15 cellular contexts compared by ENCODE assay signal in the genomic region with DNA sequence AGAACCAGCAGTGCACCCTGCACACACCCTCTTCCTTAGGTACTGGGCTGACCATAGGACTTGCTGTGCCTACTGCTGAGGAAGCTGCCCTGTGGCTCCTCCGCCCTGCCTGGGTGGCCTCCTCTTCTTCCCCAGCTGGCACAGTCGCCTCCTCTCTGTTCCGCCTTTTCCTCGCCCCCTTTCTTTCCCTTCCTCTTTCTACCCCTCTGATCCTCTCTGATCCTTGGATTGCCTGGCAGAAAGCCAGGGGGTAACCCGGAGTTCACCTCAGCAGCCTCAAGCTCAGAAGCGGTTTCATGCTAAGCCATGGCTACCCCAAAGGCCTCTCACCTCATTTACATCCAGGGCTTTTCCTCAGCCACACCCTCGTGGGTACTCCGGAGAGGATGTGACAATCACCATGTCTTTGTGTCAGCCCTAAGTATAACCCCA.
DNase-seq lines count a peak whose midpoint lies in the region; ATAC-seq, FAIRE-seq and TF ChIP-seq lines count a peak whose summit lies in the region.
"Had no signal": no experiment of that assay in that cellular context is flagged by ENCODE, and none has a peak within 500 bp of the region (broad histone marks: within the 10 kb centered on the region; RNA-seq: fewer than 3 reads in every experiment).

No MANE protein-coding gene starts in this region.

- no peak overlapping the region for H3K4me3 Mint-ChIP-seq in activated T-helper 2 cell treated with anti-CD3 and anti-CD28 coated beads, Interferon-gamma antibody, Interleukin-2, Interleukin-4, amounts not matched to agents 10 μg/mL and 5 μg/mL and 100 μg/mL, durations not matched to agents 14 hours and 24 hours and 36 hours (ENCODE audit: low read depth)

- DNase-seq in breast epithelium (ENCODE audit: low spot score in 2 of 2) (no peak), mammary epithelial cell (no peak), coronary artery (ENCODE audit: low spot score) (no peak), mucosa of descending colon (peak in 1 of 3 donors; percentile 23), vagina (ENCODE audit: extremely low spot score in 2 of 2) (no peak), urothelium cell line (ENCODE audit: low spot score) (no peak), NCI-H345 (lab: John Stamatoyannopoulos, UW) (no peak)
- no peak for DNase-seq in activated T-helper 2 cell treated with anti-CD3 and anti-CD28 coated beads, Interferon-gamma antibody, Interleukin-2, Interleukin-4, amounts not matched to agents 10 μg/mL and 5 μg/mL and 100 μg/mL, durations not matched to agents 14 hours and 24 hours and 36 hours (ENCODE audit: low spot score)
- DNase-seq: DMS 273 treated with DMSO at 0.1 percent for 48 hours; NCI-H446 treated with DMSO at 0.1 percent for 48 hours; SHP77 treated with DMSO at 0.1 percent for 48 hours; stimulated activated CD4-positive, alpha-beta T cell treated with anti-CD3 and anti-CD28 coated beads, Interleukin-4, amount 100 ng/mL, for 1 hour had no signal

- 56% methylated on average over 7 of the region's 8 CpGs for WGBS in mammary epithelial cell (ENCODE audit: low coverage, missing lambda C conversion rate)

- TF ChIP-seq CTCF in breast epithelium (IDR thresholded peaks at IDR 0.05) (no peak), mammary epithelial cell (conservative IDR thresholded peaks at IDR 0.05 in 1 of 2, IDR thresholded peaks at IDR 0.05 in 1 of 2; ENCODE audit: extremely low read depth in 1 of 2, insufficient read depth in 1 of 2, low read depth in 1 of 2, low read length in 2 of 2) (no peak), coronary artery (IDR thresholded peaks at IDR 0.05) (no peak), mucosa of descending colon (IDR thresholded peaks at IDR 0.05) (no peak), vagina (IDR thresholded peaks at IDR 0.05) (no peak)

- no peaks in the 10 kb centered on the region for H3K27me3 Mint-ChIP-seq in activated T-helper 2 cell treated with anti-CD3 and anti-CD28 coated beads, Interferon-gamma antibody, Interleukin-2, Interleukin-4, amounts not matched to agents 10 μg/mL and 5 μg/mL and 100 μg/mL, durations not matched to agents 14 hours and 24 hours and 36 hours (ENCODE audit: low read depth)

- H3K27me3 ChIP-seq in breast epithelium (no peaks in the 10 kb centered on the region), mammary epithelial cell (ENCODE audit: insufficient read depth, low read length) (no peaks in the 10 kb centered on the region), vagina (no peaks in the 10 kb centered on the region)

- ATAC-seq in mucosa of descending colon = peak; percentile 18

- no peaks in the 10 kb centered on the region for H3K9me3 ChIP-seq in breast epithelium
- H3K9me3 ChIP-seq in mammary epithelial cell (replicated peaks; ENCODE audit: insufficient read depth, low read length) = no peaks in the 10 kb centered on the region
- H3K9me3 ChIP-seq in mucosa of descending colon = no peaks in the 10 kb centered on the region
- no peaks in the 10 kb centered on the region for H3K9me3 ChIP-seq in vagina

- H3K4me1 ChIP-seq in breast epithelium = peaks cover 0 to 10% of the 10 kb centered on the region in 2 donors
- H3K4me1 ChIP-seq in mammary epithelial cell (ENCODE audit: insufficient read depth, low read length) = no peaks in the 10 kb centered on the region
- no peaks in the 10 kb centered on the region for H3K4me1 ChIP-seq in mucosa of descending colon (ENCODE audit: low read depth)
- H3K4me1 ChIP-seq in vagina = peaks cover 35% of the 10 kb centered on the region
- H3K4me1 ChIP-seq: parathyroid adenoma had no signal

- FAIRE-seq in urothelium cell line (lab: Jason Lieb, UNC) = no peak
- FAIRE-seq: frontal cortex had no signal

- intact Hi-C loops in breast epithelium (cut with DNase I; ENCODE audit: low total_unique reads) = no loop called here
- intact Hi-C loops in mammary epithelial cell (cut with micrococcal nuclease) = no loop called here
- intact Hi-C loops in mucosa of descending colon (cut with DNase I, micrococcal nuclease) = no loop called here
- intact Hi-C loops in vagina (cut with DNase I) = no loop called here
- intact Hi-C loops in activated T-helper 2 cell treated with anti-CD3 and anti-CD28 coated beads, Interferon-gamma antibody, Interleukin-2, Interleukin-4, amounts not matched to agents 10 μg/mL and 5 μg/mL and 100 μg/mL, durations not matched to agents 14 hours and 24 hours and 36 hours (cut with micrococcal nuclease) = no loop called here

- H3K4me2 ChIP-seq in mammary epithelial cell (ENCODE audit: insufficient read depth, low read depth, low read length) = no peak overlapping the region

- no peak overlapping the region for H3K9ac ChIP-seq in mammary epithelial cell (ENCODE audit: insufficient read depth, low read length)
- H3K9ac ChIP-seq: parathyroid adenoma had no signal

- H3K36me3 ChIP-seq in breast epithelium = no peaks in the 10 kb centered on the region
- no peaks in the 10 kb centered on the region for H3K36me3 ChIP-seq in mammary epithelial cell (ENCODE audit: insufficient read depth, low read length)
- H3K36me3 ChIP-seq in mucosa of descending colon (ENCODE audit: low read depth) = no peaks in the 10 kb centered on the region
- no peaks in the 10 kb centered on the region for H3K36me3 ChIP-seq in vagina

- peaks cover 11% of the 10 kb centered on the region for H3K4me1 Mint-ChIP-seq in activated T-helper 2 cell treated with anti-CD3 and anti-CD28 coated beads, Interferon-gamma antibody, Interleukin-2, Interleukin-4, amounts not matched to agents 10 μg/mL and 5 μg/mL and 100 μg/mL, durations not matched to agents 14 hours and 24 hours and 36 hours (ENCODE audit: low read depth)

- in situ Hi-C loops in mammary epithelial cell (cut with MboI; ENCODE audit: low sequenced_read_pairs in 2 of 2) = no loop called here

- no TSS peak for BruUV-seq in mammary epithelial cell (replicated peaks; lab: Mats Ljungman, UMichigan)

- H4K20me1 ChIP-seq in mammary epithelial cell (ENCODE audit: insufficient read depth, low read length) = no peaks in the 10 kb centered on the region

- TF ChIP-seq POLR2A in breast epithelium (IDR thresholded peaks at IDR 0.05) (no peak), vagina (IDR thresholded peaks at IDR 0.05) (no peak)

- H3K79me2 ChIP-seq in mammary epithelial cell (ENCODE audit: insufficient read depth, low read length) = no peaks in the 10 kb centered on the region
- H3K79me2 ChIP-seq: parathyroid adenoma had no signal

- H3K36me3 Mint-ChIP-seq in activated T-helper 2 cell treated with anti-CD3 and anti-CD28 coated beads, Interferon-gamma antibody, Interleukin-2, Interleukin-4, amounts not matched to agents 10 μg/mL and 5 μg/mL and 100 μg/mL, durations not matched to agents 14 hours and 24 hours and 36 hours (ENCODE audit: low read depth) = no peaks in the 10 kb centered on the region

- H3K4me3 ChIP-seq in breast epithelium (no peak overlapping the region), mammary epithelial cell (replicated peaks in 1 of 3; ENCODE audit: insufficient read depth in 1 of 3, low read depth in 2 of 3, low read length in 3 of 3) (no peak overlapping the region), coronary artery (no peak overlapping the region), mucosa of descending colon (no peak overlapping the region), vagina (no peak overlapping the region)

- no peak overlapping the region for H3K27ac Mint-ChIP-seq in activated T-helper 2 cell treated with anti-CD3 and anti-CD28 coated beads, Interferon-gamma antibody, Interleukin-2, Interleukin-4, amounts not matched to agents 10 μg/mL and 5 μg/mL and 100 μg/mL, durations not matched to agents 14 hours and 24 hours and 36 hours

- dilution Hi-C loops in mammary epithelial cell (cut with HindIII; ENCODE audit: low sequenced_read_pairs) = no loop called here

- H3K9me3 Mint-ChIP-seq in activated T-helper 2 cell treated with anti-CD3 and anti-CD28 coated beads, Interferon-gamma antibody, Interleukin-2, Interleukin-4, amounts not matched to agents 10 μg/mL and 5 μg/mL and 100 μg/mL, durations not matched to agents 14 hours and 24 hours and 36 hours = no peaks in the 10 kb centered on the region

- H3K27ac ChIP-seq in breast epithelium (peak overlapping the region; percentile 82 to 96), mammary epithelial cell (ENCODE audit: insufficient read depth, low read depth, low read length) (no peak overlapping the region), coronary artery (peak overlapping the region; percentile 48 to 86), vagina (peak overlapping the region; percentile 91)
- H3K27ac ChIP-seq: parathyroid adenoma, VCaP had no signal

- CTCF ChIA-PET in mammary epithelial cell (lab: Charles Lee; ENCODE audit: low non-redundant PET) = no interaction called here

- H2AFZ ChIP-seq in mammary epithelial cell (ENCODE audit: low read depth, low read length) = no peak overlapping the region
- H2AFZ ChIP-seq: parathyroid adenoma had no signal
